Comparison of ENCODE assay signal across 1 cellular context in genomic region chr17:2723997-2724782, GRCh38.
TF ChIP-seq lines count a peak whose summit lies in the region.

No MANE protein-coding gene starts in this region.

TF ChIP-seq in GM12891, 5 proteins besides CTCF, POLR2A, EP300 and RAD21:
- TF ChIP-seq POU2F2 (IDR thresholded peaks at IDR 0.05; ENCODE audit: low read depth, low read length) (no peak), POLR2AphosphoS5 (IDR thresholded peaks at IDR 0.05; ENCODE audit: low read depth, low read length) (no peak), SPI1 (IDR thresholded peaks at IDR 0.05; ENCODE audit: low read depth, low read length) (no peak), TAF1 (IDR thresholded peaks at IDR 0.05; ENCODE audit: low read depth, low read length) (no peak), PAX5 (IDR thresholded peaks at IDR 0.05; ENCODE audit: insufficient read depth, low read length, severe bottlenecking) (no peak)
